In genomic region chr3:63912768-63913588, GRCh38 we compare ENCODE assay signal across 9 cellular contexts. TPM values are rescaled to one million over a fixed set of nuclear protein-coding genes. Genes with fewer than 3 reads are reported as not detected.
DNase-seq lines count a peak whose midpoint lies in the region; ATAC-seq and TF ChIP-seq lines count a peak whose summit lies in the region.
"Had no signal": no experiment of that assay in that cellular context is flagged by ENCODE, and none has a peak within 500 bp of the region (broad histone marks: within the 10 kb centered on the region; RNA-seq: fewer than 3 reads in every experiment).

No MANE protein-coding gene starts in this region.

- ATAC-seq in GM18505 (IDR thresholded peaks at IDR 0.05; ENCODE audit: unreplicated experiment) (peak; percentile 7), HG03064 (IDR thresholded peaks at IDR 0.05; ENCODE audit: low read depth, unreplicated experiment) (peak; percentile 12)

- WGBS in smooth muscle cell (ENCODE audit: low lambda C conversion rate) = 5% methylated on average over 30 of the region's 46 CpGs

- H3K27ac ChIP-seq in smooth muscle cell (ENCODE audit: low read depth) = peak overlapping the region; percentile 93

- peak; percentile 24 to 58 (median 40) for DNase-seq in T-helper 1 cell
- peak; percentile 66 for DNase-seq in astrocyte of the spinal cord (ENCODE audit: low read depth, low spot score)
- DNase-seq in smooth muscle cell (lab: John Stamatoyannopoulos, UW; ENCODE audit: unreplicated experiment) = peak; percentile 18
- DNase-seq in NCI-H2196 (lab: John Stamatoyannopoulos, UW; ENCODE audit: unreplicated experiment) = no peak
- DNase-seq in NCI-H2081 treated with DMSO at 0.1 percent for 48 hours (lab: John Stamatoyannopoulos, UW) = no peak

- peak overlapping the region; percentile 98 for H3K9ac ChIP-seq in smooth muscle cell (ENCODE audit: low read depth)

- no peaks in the 10 kb centered on the region for H3K27me3 ChIP-seq in smooth muscle cell (ENCODE audit: low read depth)

- in situ Hi-C loops in astrocyte of the spinal cord (cut with HindIII; ENCODE audit: low sequenced_read_pairs) = no loop called here

- peaks cover 10% of the 10 kb centered on the region for H3K79me2 ChIP-seq in smooth muscle cell (ENCODE audit: low read depth)

- peaks cover 45% of the 10 kb centered on the region for H4K20me1 ChIP-seq in smooth muscle cell (ENCODE audit: low read depth)

- TF ChIP-seq CTCF in astrocyte of the spinal cord (IDR thresholded peaks at IDR 0.05; ENCODE audit: low read depth, low read length) (no peak), smooth muscle cell (IDR thresholded peaks at IDR 0.05; ENCODE audit: borderline replicate concordance, insufficient read depth, poor library complexity, severe bottlenecking) (no peak)

- H3F3A ChIP-seq in smooth muscle cell (ENCODE audit: low read depth) = peaks cover 5% of the 10 kb centered on the region

- no peak for TF ChIP-seq POLR2A in GM18505 (IDR thresholded peaks at IDR 0.05; ENCODE audit: borderline replicate concordance, extremely low read depth, insufficient read depth, insufficient read length)

- peaks cover 16% of the 10 kb centered on the region for H3K4me1 ChIP-seq in smooth muscle cell (ENCODE audit: low read depth)

- H3K9me3 ChIP-seq in iPS-18c (ENCODE audit: control insufficient read depth, insufficient read depth, low read length) (no peaks in the 10 kb centered on the region), smooth muscle cell (replicated peaks; ENCODE audit: low read depth) (no peaks in the 10 kb centered on the region)

- H3K4me3 ChIP-seq in astrocyte of the spinal cord (ENCODE audit: low read depth, low read length) (peak overlapping the region; percentile 68), iPS-18c (ENCODE audit: insufficient read depth, low read depth, low read length) (peak overlapping the region; percentile 55), smooth muscle cell (peak overlapping the region; percentile 85)

- peaks cover 5% of the 10 kb centered on the region for H3K36me3 ChIP-seq in smooth muscle cell (ENCODE audit: low read depth)

- no peak overlapping the region for H2AFZ ChIP-seq in smooth muscle cell (ENCODE audit: low read depth)

- peak overlapping the region; percentile 93 for H3K4me2 ChIP-seq in smooth muscle cell

RNA-seq across cellular contexts. Expression of gene SCAANT1, which starts 0.8 kb away (rescaled TPM):
- total RNA-seq in smooth muscle cell = not detected in 2 replicates
- not detected in 2 replicates for polyA plus RNA-seq in smooth muscle cell
- total RNA-seq: subcutaneous adipose tissue had no signal

RNA-seq across cellular contexts. Expression of gene ATXN7, which starts 49.3 kb away (rescaled TPM):
- 14.1 and 16.8 TPM in 2 replicates for total RNA-seq in smooth muscle cell
- polyA plus RNA-seq in smooth muscle cell = 3.1 and 3.6 TPM in 2 replicates

RNA-seq across cellular contexts. Expression of gene THOC7, which starts 49.4 kb away (rescaled TPM):
- 41.3 and 57.3 TPM in 2 replicates for total RNA-seq in smooth muscle cell
- 57.5 and 59.9 TPM in 2 replicates for polyA plus RNA-seq in smooth muscle cell

Comparison
In these comparisons a context has a peak if more than half of its experiments do, and no peak if none do; other contexts are left out.
1. DNase-seq: peak in T-helper 1 cell (5 of 5), astrocyte of the spinal cord (single experiment) and smooth muscle cell (single experiment); none in NCI-H2196 (single experiment) and NCI-H2081 treated with DMSO at 0.1 percent for 48 hours (single experiment).
2. Peak in every context shown above with its lines, with median percentiles within 50 percentile points of each other: H3K4me3 ChIP-seq.